1 cellular context compared by ENCODE assay signal in the genomic region with DNA sequence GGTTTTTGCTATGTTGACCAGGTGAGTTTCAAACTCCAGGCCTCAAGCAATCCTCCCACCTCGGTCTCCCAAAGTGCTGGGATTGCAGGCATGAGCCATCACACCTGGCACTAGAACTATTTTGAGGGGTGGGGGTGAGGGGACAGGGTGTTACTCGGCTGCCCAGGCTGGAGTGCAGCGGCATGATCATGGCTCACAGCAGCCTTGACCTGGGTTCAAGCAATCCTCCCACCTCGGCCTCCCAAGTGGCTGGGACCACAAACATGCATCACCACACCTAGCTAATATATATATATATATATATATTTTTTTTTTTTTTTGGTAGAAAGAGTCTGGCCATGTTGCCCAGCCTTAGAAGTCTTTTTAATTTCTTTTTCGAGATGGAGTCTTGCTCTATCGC.
TF ChIP-seq lines count a peak whose summit lies in the region.

No MANE protein-coding gene starts in this region.

TF ChIP-seq in H1, 55 proteins besides CTCF, POLR2A, EP300 and RAD21:
- TF ChIP-seq ZNF274 (IDR thresholded peaks at IDR 0.05; ENCODE audit: borderline replicate concordance, extremely low read depth, low read length) (no peak), SIN3A (conservative IDR thresholded peaks at IDR 0.05 in 1 of 2, IDR thresholded peaks at IDR 0.05 in 1 of 2; ENCODE audit: low read depth in 1 of 2, low read length in 2 of 2) (no peak)
TF ChIP-seq in H1: peak in this region for 0.
